Comparison of ENCODE assay signal across 8 cellular contexts in the genomic region with DNA sequence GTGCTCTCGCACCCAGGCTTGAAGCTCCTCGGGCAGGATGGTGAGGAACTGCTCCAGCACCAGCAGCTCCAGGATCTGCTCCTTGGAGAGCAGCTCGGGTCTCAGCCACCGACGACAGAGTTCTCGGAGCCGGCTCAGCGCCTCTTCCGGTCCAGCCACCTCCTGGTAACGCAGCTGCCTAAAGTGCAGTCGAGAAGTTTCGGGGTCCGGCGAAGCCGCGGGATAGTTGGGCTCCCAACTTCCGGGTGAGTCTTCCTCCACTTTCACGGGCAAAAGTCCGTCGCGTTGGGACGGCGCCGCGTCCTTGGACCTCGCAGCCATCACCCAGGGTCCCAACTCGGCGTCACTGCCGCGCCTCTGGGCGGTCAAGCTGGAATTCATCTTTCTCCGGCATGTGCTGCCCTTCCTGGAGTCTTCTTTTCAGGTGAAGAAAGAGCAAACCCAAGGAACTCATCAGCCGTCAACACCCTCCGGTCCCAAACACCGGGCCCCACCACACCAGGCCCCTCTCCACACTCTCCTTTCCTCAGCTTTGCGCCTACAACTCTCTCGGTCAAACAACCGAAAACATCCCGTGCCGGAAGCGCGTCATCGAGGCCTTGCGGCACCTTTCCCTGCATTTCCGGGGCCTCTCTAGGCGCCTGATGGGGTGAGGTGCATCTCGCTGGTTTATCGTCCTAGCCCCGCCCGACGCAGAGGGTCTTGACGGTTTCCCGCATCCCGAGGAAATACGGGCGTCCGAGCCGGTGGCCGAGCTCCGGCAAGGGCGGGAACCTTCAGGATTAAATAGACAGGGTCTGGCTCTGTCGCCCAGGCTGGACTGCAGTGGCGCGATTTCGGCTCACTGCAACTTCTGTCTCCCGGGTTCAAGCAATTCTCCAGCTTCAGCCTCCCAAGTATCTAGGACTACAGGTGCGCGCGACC. TPM values are rescaled to one million over a fixed set of nuclear protein-coding genes. Genes with fewer than 3 reads are reported as not detected.
DNase-seq lines count a peak whose midpoint lies in the region; ATAC-seq and TF ChIP-seq lines count a peak whose summit lies in the region.

Gene ZNF394, minus strand, starts transcription at position 569 of the 924 bp plus-strand sequence. Its CDS starts 188 bp downstream, at position 381.

- H3K4me1 ChIP-seq in DND-41 (ENCODE audit: insufficient read depth, low read length) (peaks cover 42% of the 10 kb centered on the region), GM23338 (ENCODE audit: insufficient read depth) (peaks cover 18% of the 10 kb centered on the region; the same call in 1 of the 2 replicates)

- ATAC-seq in DND-41 (ENCODE audit: insufficient read depth, low read depth) (peak; percentile 57), GM23338 (peak; percentile 59)
- peak; percentile 63 for ATAC-seq in stimulated activated naive CD8-positive, alpha-beta T cell treated with anti-CD3 and anti-CD28 coated beads, Interleukin-15, Interleukin-2, amounts not matched to agents 100 U/mL and 50 U/mL, for 24 hours

- H2AFZ ChIP-seq in DND-41 (ENCODE audit: low read depth, low read length), result peak within 1 kb of the TSS; percentile 91
- H2AFZ ChIP-seq in GM23338, result peak within 1 kb of the TSS; percentile 96

- H3K36me3 ChIP-seq in DND-41 (ENCODE audit: insufficient read depth, low read length) (peaks cover 35% of the 10 kb centered on the region), GM23338 (ENCODE audit: insufficient read depth) (peaks cover 19% of the 10 kb centered on the region)

- H3K36me3 Mint-ChIP-seq in GM23338 (ENCODE audit: low read depth) (peaks cover 36% of the 10 kb centered on the region), nephron (ENCODE audit: low read depth) (peaks cover 34% of the 10 kb centered on the region)

- H3K4me3 ChIP-seq in DND-41 (ENCODE audit: low read depth in 1 of 2, low read length in 2 of 2) (peak within 1 kb of the TSS; percentile 91 to 96), GM23338 (peak within 1 kb of the TSS; percentile 85)

- no peaks in the 10 kb centered on the region for H3K9me2 ChIP-seq in GM23338 (ENCODE audit: insufficient read depth)

- peaks cover 16% of the 10 kb centered on the region; the same call in 1 of the 3 replicates for H3K9me3 Mint-ChIP-seq in GM23338
- no peaks in the 10 kb centered on the region for H3K9me3 Mint-ChIP-seq in nephron

- TF ChIP-seq CTCF in DND-41 (IDR thresholded peaks at IDR 0.05; ENCODE audit: borderline replicate concordance, extremely low read depth, low read length, poor library complexity, severe bottlenecking) (peak; percentile 14), GM23338 (conservative IDR thresholded peaks at IDR 0.05; ENCODE audit: low read depth in 2 of 2) (no peak), nephron (IDR thresholded peaks at IDR 0.05; ENCODE audit: unreplicated experiment in 3 of 3) (no peak)

- peaks cover 8% of the 10 kb centered on the region for H3K27me3 Mint-ChIP-seq in GM23338 (ENCODE audit: insufficient read depth, low read depth, poor library complexity)
- H3K27me3 Mint-ChIP-seq in nephron (ENCODE audit: low read depth), result no peaks in the 10 kb centered on the region

- H3K27ac ChIP-seq in DND-41 (ENCODE audit: low read length), result peak within 1 kb of the TSS; percentile 91
- peak within 1 kb of the TSS; percentile 98 for H3K27ac ChIP-seq in GM23338 (ENCODE audit: low read depth)

- 0 out of 2 replicates have a peak, but pooled peaks cover 26% of the 10 kb centered on the region for H3F3A ChIP-seq in GM23338 (replicated peaks; ENCODE audit: low read depth)

- H3K79me2 ChIP-seq in DND-41 (ENCODE audit: insufficient read depth, low read length), result peaks cover 68% of the 10 kb centered on the region
- H3K79me2 ChIP-seq in GM23338 (replicated peaks; ENCODE audit: insufficient read depth), result peaks cover 53% of the 10 kb centered on the region

- peak within 1 kb of the TSS; percentile 79 for H3K9ac ChIP-seq in DND-41 (ENCODE audit: low read depth, low read length)

- no peaks in the 10 kb centered on the region for H3K9me3 ChIP-seq in DND-41 (ENCODE audit: insufficient read depth, low read length, severe bottlenecking)

- peaks cover 13% of the 10 kb centered on the region for H3K4me1 Mint-ChIP-seq in GM23338
- H3K4me1 Mint-ChIP-seq in nephron, result peaks cover 20% of the 10 kb centered on the region

- H3K4me2 ChIP-seq in DND-41 (ENCODE audit: insufficient read depth, low read length) (peak within 1 kb of the TSS; percentile 90), GM23338 (peak within 1 kb of the TSS; percentile 94)

- DNase-seq in DND-41 (peak; percentile 92), GM23338 (ENCODE audit: low spot score) (peak; percentile 99), M059J (ENCODE audit: low read depth) (peak; percentile 93), SIG-M5 (lab: John Stamatoyannopoulos, UW) (peak; percentile 10), activated gamma-delta T cell (lab: John Stamatoyannopoulos, UW) (peak; percentile 55), fibroblast of the conjunctiva (ENCODE audit: low read depth) (peak; percentile 75)
- peak; percentile 93 for DNase-seq in stimulated activated naive CD8-positive, alpha-beta T cell treated with anti-CD3 and anti-CD28 coated beads, Interleukin-15, Interleukin-2, amounts not matched to agents 100 U/mL and 50 U/mL, for 24 hours

- H3K27ac Mint-ChIP-seq in GM23338, result peak within 1 kb of the TSS; percentile 100
- peak within 1 kb of the TSS; percentile 93 to 97 (median 96) for H3K27ac Mint-ChIP-seq in nephron

- H4K20me1 ChIP-seq in DND-41 (ENCODE audit: insufficient read depth, low read length), result peaks cover 29% of the 10 kb centered on the region
- peaks cover 24% of the 10 kb centered on the region for H4K20me1 ChIP-seq in GM23338 (replicated peaks; ENCODE audit: insufficient read depth)

- H3K4me3 Mint-ChIP-seq in GM23338, result peak within 1 kb of the TSS; percentile 99
- peak within 1 kb of the TSS; percentile 97 to 99 (median 98) for H3K4me3 Mint-ChIP-seq in nephron

- H3K27me3 ChIP-seq in DND-41 (ENCODE audit: insufficient read depth, low read length, poor library complexity) (no peaks in the 10 kb centered on the region), GM23338 (ENCODE audit: insufficient read depth) (no peaks in the 10 kb centered on the region)

TF ChIP-seq in GM23338, 12 proteins besides CTCF, POLR2A, EP300 and RAD21 (continues in another document):
- TF ChIP-seq, protein P1, sequence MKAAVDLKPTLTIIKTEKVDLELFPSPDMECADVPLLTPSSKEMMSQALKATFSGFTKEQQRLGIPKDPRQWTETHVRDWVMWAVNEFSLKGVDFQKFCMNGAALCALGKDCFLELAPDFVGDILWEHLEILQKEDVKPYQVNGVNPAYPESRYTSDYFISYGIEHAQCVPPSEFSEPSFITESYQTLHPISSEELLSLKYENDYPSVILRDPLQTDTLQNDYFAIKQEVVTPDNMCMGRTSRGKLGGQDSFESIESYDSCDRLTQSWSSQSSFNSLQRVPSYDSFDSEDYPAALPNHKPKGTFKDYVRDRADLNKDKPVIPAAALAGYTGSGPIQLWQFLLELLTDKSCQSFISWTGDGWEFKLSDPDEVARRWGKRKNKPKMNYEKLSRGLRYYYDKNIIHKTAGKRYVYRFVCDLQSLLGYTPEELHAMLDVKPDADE (IDR thresholded peaks at IDR 0.05), result peak; percentile 78
- TF ChIP-seq JUNB (IDR thresholded peaks at IDR 0.05; ENCODE audit: unreplicated experiment) (no peak), EZH2 (IDR thresholded peaks at IDR 0.05; ENCODE audit: low read depth, unreplicated experiment) (no peak), EZH2phosphoT487 (IDR thresholded peaks at IDR 0.05; ENCODE audit: unreplicated experiment) (no peak), ZNF114 (CRISPR knock-in tag; IDR thresholded peaks at IDR 0.05) (no peak), NANOG (IDR thresholded peaks at IDR 0.05; ENCODE audit: borderline replicate concordance) (no peak), POLR2AphosphoS5 (IDR thresholded peaks at IDR 0.05; ENCODE audit: low read depth) (peak; percentile 87), STAT1 (IDR thresholded peaks at IDR 0.05; ENCODE audit: unreplicated experiment) (no peak)
- TF ChIP-seq, protein P2, sequence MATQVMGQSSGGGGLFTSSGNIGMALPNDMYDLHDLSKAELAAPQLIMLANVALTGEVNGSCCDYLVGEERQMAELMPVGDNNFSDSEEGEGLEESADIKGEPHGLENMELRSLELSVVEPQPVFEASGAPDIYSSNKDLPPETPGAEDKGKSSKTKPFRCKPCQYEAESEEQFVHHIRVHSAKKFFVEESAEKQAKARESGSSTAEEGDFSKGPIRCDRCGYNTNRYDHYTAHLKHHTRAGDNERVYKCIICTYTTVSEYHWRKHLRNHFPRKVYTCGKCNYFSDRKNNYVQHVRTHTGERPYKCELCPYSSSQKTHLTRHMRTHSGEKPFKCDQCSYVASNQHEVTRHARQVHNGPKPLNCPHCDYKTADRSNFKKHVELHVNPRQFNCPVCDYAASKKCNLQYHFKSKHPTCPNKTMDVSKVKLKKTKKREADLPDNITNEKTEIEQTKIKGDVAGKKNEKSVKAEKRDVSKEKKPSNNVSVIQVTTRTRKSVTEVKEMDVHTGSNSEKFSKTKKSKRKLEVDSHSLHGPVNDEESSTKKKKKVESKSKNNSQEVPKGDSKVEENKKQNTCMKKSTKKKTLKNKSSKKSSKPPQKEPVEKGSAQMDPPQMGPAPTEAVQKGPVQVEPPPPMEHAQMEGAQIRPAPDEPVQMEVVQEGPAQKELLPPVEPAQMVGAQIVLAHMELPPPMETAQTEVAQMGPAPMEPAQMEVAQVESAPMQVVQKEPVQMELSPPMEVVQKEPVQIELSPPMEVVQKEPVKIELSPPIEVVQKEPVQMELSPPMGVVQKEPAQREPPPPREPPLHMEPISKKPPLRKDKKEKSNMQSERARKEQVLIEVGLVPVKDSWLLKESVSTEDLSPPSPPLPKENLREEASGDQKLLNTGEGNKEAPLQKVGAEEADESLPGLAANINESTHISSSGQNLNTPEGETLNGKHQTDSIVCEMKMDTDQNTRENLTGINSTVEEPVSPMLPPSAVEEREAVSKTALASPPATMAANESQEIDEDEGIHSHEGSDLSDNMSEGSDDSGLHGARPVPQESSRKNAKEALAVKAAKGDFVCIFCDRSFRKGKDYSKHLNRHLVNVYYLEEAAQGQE (IDR thresholded peaks at IDR 0.05; ENCODE audit: unreplicated experiment), result peak; percentile 8

RNA-seq across cellular contexts. Expression of gene ZNF394, which starts in this region (rescaled TPM):
- total RNA-seq in GM23338 (2014; rRNA removed; shearing (Covaris generic)), result 26.9 and 29.2 TPM in 2 replicates
- polyA plus RNA-seq in GM23338 (2016; fragmentation: Nextera tagmentation; extraction: Ambion mirVana), result 11.4 and 12.6 TPM in 2 replicates
- total RNA-seq in M059J (2014; rRNA removed; shearing (Covaris generic)), result 24.0 and 32.0 TPM in 2 replicates

Comparison
In these comparisons a context has a peak if more than half of its experiments do, and no peak if none do; other contexts are left out.
1. Peak in every context shown above with its lines: DNase-seq, ATAC-seq, H3K4me3 ChIP-seq and H3K27ac ChIP-seq.
2. DNase-seq: peak in every context shown above with its lines; median percentile 99 in GM23338; 93 in M059J; 93 in stimulated activated naive CD8-positive, alpha-beta T cell treated with anti-CD3 and anti-CD28 coated beads, Interleukin-15, Interleukin-2, amounts not matched to agents 100 U/mL and 50 U/mL, for 24 hours; 92 in DND-41; 75 in fibroblast of the conjunctiva; 55 in activated gamma-delta T cell; 10 in SIG-M5.